14 cellular contexts compared by ENCODE assay signal in the genomic region with DNA sequence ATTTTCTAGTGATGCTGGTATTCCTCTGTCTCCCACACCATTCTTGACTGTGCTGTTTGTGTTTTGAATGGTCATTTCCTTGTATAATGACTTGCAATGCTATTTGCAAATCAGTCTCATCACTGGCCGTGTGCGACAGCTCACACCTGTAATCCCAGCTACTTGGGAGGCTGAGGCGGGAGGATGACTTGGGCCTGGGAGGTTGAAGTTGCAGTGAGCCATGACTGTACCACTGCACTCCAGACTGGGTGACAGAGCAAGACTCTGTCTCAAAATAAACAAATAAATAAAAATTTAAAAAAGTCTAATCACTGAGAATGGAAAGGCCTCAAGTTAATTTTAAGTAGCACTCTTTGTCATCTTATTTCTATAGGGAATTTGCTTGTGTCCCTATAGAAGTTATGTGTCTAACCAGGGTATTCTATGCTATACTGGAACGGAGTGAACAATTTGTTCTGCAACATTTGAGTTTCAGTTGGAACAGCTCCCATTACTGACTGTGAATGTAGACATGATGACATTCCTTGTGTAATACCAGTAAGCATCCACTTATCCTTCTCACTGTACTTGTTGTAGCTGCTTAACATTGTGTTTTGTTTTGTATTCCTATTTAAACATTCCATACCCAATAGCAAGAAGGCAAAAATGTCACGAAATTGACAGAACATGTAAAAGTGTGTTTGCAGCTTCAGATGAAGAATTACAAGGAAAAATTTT.
A peak's percentile ranks its signal among the peaks of the same experiment; 100 is the strongest.
DNase-seq lines count a peak whose midpoint lies in the region; ATAC-seq and TF ChIP-seq lines count a peak whose summit lies in the region.
"Had no signal": no experiment of that assay in that cellular context is flagged by ENCODE, and none has a peak within 500 bp of the region (broad histone marks: within the 10 kb centered on the region; RNA-seq: fewer than 3 reads in every experiment).

No MANE protein-coding gene starts in this region.

- H3K4me3 ChIP-seq in astrocyte of the spinal cord (ENCODE audit: low read depth, low read length) (no peak overlapping the region), GM23338 (no peak overlapping the region)
- H3K4me3 ChIP-seq: prostate gland had no signal

- H3K27me3 Mint-ChIP-seq in GM23338 (ENCODE audit: insufficient read depth, low read depth, poor library complexity): no peaks in the 10 kb centered on the region
- no peaks in the 10 kb centered on the region for H3K27me3 Mint-ChIP-seq in stimulated activated naive B cell treated with anti-CD40 and anti-IgM and Interleukin-4, amounts not matched to agents 10 μg/mL and 1 μg/mL and 100 μg/mL, for 72 hours
- H3K27me3 Mint-ChIP-seq: activated B cell treated with CpG ODN at 0.5 μM for 24 hours; dendritic cell treated with granulocyte-macrophage colony-stimulating factor and Interleukin-4, amounts not matched to agents 40 ng/mL and 50 ng/mL, for 4 days had no signal

- POLR2A ChIA-PET in HEK293T (lab: Yijun Ruan, JAX): no interaction called here

- H3K4me1 ChIP-seq in GM23338 (ENCODE audit: insufficient read depth): no peaks in the 10 kb centered on the region
- H3K4me1 ChIP-seq: prostate gland had no signal

- H4K20me1 ChIP-seq in GM23338 (replicated peaks; ENCODE audit: insufficient read depth): no peaks in the 10 kb centered on the region

- DNase-seq in AG09319 (ENCODE audit: extremely low read depth, low read depth): peak; percentile 4
- peak; percentile 41 for DNase-seq in LHCN-M2 (ENCODE audit: low read depth)
- DNase-seq in astrocyte of the spinal cord (ENCODE audit: low read depth, low spot score): peak; percentile 16
- DNase-seq in iris pigment epithelial cell (ENCODE audit: low read depth): peak; percentile 68
- no peak for DNase-seq in GM23338 (ENCODE audit: low spot score)
- no peak for DNase-seq in activated T-cell treated with anti-CD3 and anti-CD28 coated beads for 4 hours
- DNase-seq in HEK293T (ENCODE audit: extremely low spot score): no peak
- DNase-seq in stimulated activated naive B cell treated with anti-CD40 and anti-IgM and Interleukin-4, amounts not matched to agents 10 μg/mL and 1 μg/mL and 100 μg/mL, for 72 hours: no peak
- DNase-seq: activated B cell treated with CpG ODN at 0.5 μM for 24 hours; activated effector memory CD4-positive, alpha-beta T cell treated with Interleukin-2 at 50 U/mL for 16 hours; NCI-H1930 had no signal

- no peaks in the 10 kb centered on the region for H3K9me3 Mint-ChIP-seq in GM23338
- peaks cover 0 to 2% of the 10 kb centered on the region in 2 donors for H3K9me3 Mint-ChIP-seq in stimulated activated naive B cell treated with anti-CD40 and anti-IgM and Interleukin-4, amounts not matched to agents 10 μg/mL and 1 μg/mL and 100 μg/mL, for 72 hours
- H3K9me3 Mint-ChIP-seq: activated B cell treated with CpG ODN at 0.5 μM for 24 hours; dendritic cell treated with granulocyte-macrophage colony-stimulating factor and Interleukin-4, amounts not matched to agents 40 ng/mL and 50 ng/mL, for 4 days; nephron had no signal

- no peaks in the 10 kb centered on the region for H3K9me2 ChIP-seq in GM23338 (ENCODE audit: insufficient read depth)

- no peak for ATAC-seq in GM23338
- ATAC-seq in stimulated activated naive B cell treated with anti-CD40 and anti-IgM and Interleukin-4, amounts not matched to agents 10 μg/mL and 1 μg/mL and 100 μg/mL, for 72 hours (replicated peaks): no peak

- no peaks in the 10 kb centered on the region for H3K4me1 Mint-ChIP-seq in GM23338
- no peaks in the 10 kb centered on the region for H3K4me1 Mint-ChIP-seq in stimulated activated naive B cell treated with anti-CD40 and anti-IgM and Interleukin-4, amounts not matched to agents 10 μg/mL and 1 μg/mL and 100 μg/mL, for 72 hours
- H3K4me1 Mint-ChIP-seq: activated B cell treated with CpG ODN at 0.5 μM for 24 hours had no signal

- no peaks in the 10 kb centered on the region for H3F3A ChIP-seq in GM23338 (replicated peaks; ENCODE audit: low read depth)

- no peak overlapping the region for H3K27ac Mint-ChIP-seq in GM23338
- no peak overlapping the region for H3K27ac Mint-ChIP-seq in stimulated activated naive B cell treated with anti-CD40 and anti-IgM and Interleukin-4, amounts not matched to agents 10 μg/mL and 1 μg/mL and 100 μg/mL, for 72 hours
- H3K27ac Mint-ChIP-seq: activated B cell treated with CpG ODN at 0.5 μM for 24 hours; dendritic cell treated with granulocyte-macrophage colony-stimulating factor and Interleukin-4, amounts not matched to agents 40 ng/mL and 50 ng/mL, for 4 days; nephron had no signal

- H3K36me3 ChIP-seq in GM23338 (ENCODE audit: insufficient read depth): no peaks in the 10 kb centered on the region
- H3K36me3 ChIP-seq: prostate gland had no signal

- no peak overlapping the region for H3K4me3 Mint-ChIP-seq in GM23338
- H3K4me3 Mint-ChIP-seq in stimulated activated naive B cell treated with anti-CD40 and anti-IgM and Interleukin-4, amounts not matched to agents 10 μg/mL and 1 μg/mL and 100 μg/mL, for 72 hours: no peak overlapping the region
- H3K4me3 Mint-ChIP-seq: activated B cell treated with CpG ODN at 0.5 μM for 24 hours; dendritic cell treated with granulocyte-macrophage colony-stimulating factor and Interleukin-4, amounts not matched to agents 40 ng/mL and 50 ng/mL, for 4 days; nephron had no signal

- H3K4me2 ChIP-seq in GM23338: no peak overlapping the region

- H2AFZ ChIP-seq in GM23338: no peak overlapping the region

- no peaks in the 10 kb centered on the region for H3K36me3 Mint-ChIP-seq in GM23338 (ENCODE audit: low read depth)
- no peaks in the 10 kb centered on the region for H3K36me3 Mint-ChIP-seq in stimulated activated naive B cell treated with anti-CD40 and anti-IgM and Interleukin-4, amounts not matched to agents 10 μg/mL and 1 μg/mL and 100 μg/mL, for 72 hours

- CTCF ChIA-PET in HEK293T (lab: Yijun Ruan, JAX): no interaction called here

- in situ Hi-C loops in astrocyte of the spinal cord (cut with HindIII; ENCODE audit: low sequenced_read_pairs): no loop called here

- H3K27ac ChIP-seq in GM23338 (ENCODE audit: low read depth): no peak overlapping the region
- H3K27ac ChIP-seq: prostate gland had no signal

- no peaks in the 10 kb centered on the region for H3K79me2 ChIP-seq in GM23338 (replicated peaks; ENCODE audit: insufficient read depth)

- H3K27me3 ChIP-seq in GM23338 (ENCODE audit: insufficient read depth): no peaks in the 10 kb centered on the region

- TF ChIP-seq CTCF in AG09319 (IDR thresholded peaks at IDR 0.05; ENCODE audit: low read depth, low read length) (no peak), astrocyte of the spinal cord (IDR thresholded peaks at IDR 0.05; ENCODE audit: low read depth, low read length) (no peak), GM23338 (conservative IDR thresholded peaks at IDR 0.05; ENCODE audit: low read depth in 2 of 2) (no peak)

TF ChIP-seq in GM23338, 12 proteins besides CTCF, POLR2A, EP300 and RAD21 (continues in another document):
- TF ChIP-seq EZH2 (IDR thresholded peaks at IDR 0.05; ENCODE audit: low read depth, unreplicated experiment): no peak
- no peak for TF ChIP-seq NANOG (IDR thresholded peaks at IDR 0.05; ENCODE audit: borderline replicate concordance)

TF ChIP-seq in HEK293T, 16 proteins besides CTCF, POLR2A, EP300 and RAD21:
- no peak for TF ChIP-seq CTBP1 (IDR thresholded peaks at IDR 0.05; ENCODE audit: borderline replicate concordance)
- TF ChIP-seq FOXK2 (IDR thresholded peaks at IDR 0.05): no peak
- no peak for TF ChIP-seq ZNF384 (IDR thresholded peaks at IDR 0.05)
- no peak for TF ChIP-seq ELF4 (IDR thresholded peaks at IDR 0.05)
- no peak for TF ChIP-seq NFRKB (IDR thresholded peaks at IDR 0.05)
- no peak for TF ChIP-seq L3MBTL2 (conservative IDR thresholded peaks at IDR 0.05)
- TF ChIP-seq, protein P1, sequence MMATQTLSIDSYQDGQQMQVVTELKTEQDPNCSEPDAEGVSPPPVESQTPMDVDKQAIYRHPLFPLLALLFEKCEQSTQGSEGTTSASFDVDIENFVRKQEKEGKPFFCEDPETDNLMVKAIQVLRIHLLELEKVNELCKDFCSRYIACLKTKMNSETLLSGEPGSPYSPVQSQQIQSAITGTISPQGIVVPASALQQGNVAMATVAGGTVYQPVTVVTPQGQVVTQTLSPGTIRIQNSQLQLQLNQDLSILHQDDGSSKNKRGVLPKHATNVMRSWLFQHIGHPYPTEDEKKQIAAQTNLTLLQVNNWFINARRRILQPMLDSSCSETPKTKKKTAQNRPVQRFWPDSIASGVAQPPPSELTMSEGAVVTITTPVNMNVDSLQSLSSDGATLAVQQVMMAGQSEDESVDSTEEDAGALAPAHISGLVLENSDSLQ (IDR thresholded peaks at IDR 0.05): no peak
- no peak for TF ChIP-seq ARNT (IDR thresholded peaks at IDR 0.05)
- TF ChIP-seq FOXM1 (IDR thresholded peaks at IDR 0.05; ENCODE audit: borderline replicate concordance): no peak
- no peak for TF ChIP-seq SUZ12 (IDR thresholded peaks at IDR 0.05)
- no peak for TF ChIP-seq HDGF (IDR thresholded peaks at IDR 0.05; ENCODE audit: borderline replicate concordance)
- no peak for TF ChIP-seq BHLHE40 (IDR thresholded peaks at IDR 0.05; ENCODE audit: borderline replicate concordance)
- TF ChIP-seq SP1 (IDR thresholded peaks at IDR 0.05): no peak
- TF ChIP-seq TARDBP (IDR thresholded peaks at IDR 0.05): no peak
- no peak for TF ChIP-seq FOXA1 (IDR thresholded peaks at IDR 0.05)
- TF ChIP-seq LEF1 (IDR thresholded peaks at IDR 0.05; ENCODE audit: borderline replicate concordance): no peak

Comparison
In these comparisons a context has a peak if more than half of its experiments do, and no peak if none do; other contexts are left out.
1. DNase-seq: peak in AG09319 (single experiment), LHCN-M2 (single experiment), astrocyte of the spinal cord (single experiment) and iris pigment epithelial cell (single experiment); none in GM23338 (single experiment), activated T-cell treated with anti-CD3 and anti-CD28 coated beads for 4 hours (single experiment), HEK293T (single experiment) and stimulated activated naive B cell treated with anti-CD40 and anti-IgM and Interleukin-4, amounts not matched to agents 10 μg/mL and 1 μg/mL and 100 μg/mL, for 72 hours (single experiment).